ENCODE assay signal across 1 cellular context in the genomic region with DNA sequence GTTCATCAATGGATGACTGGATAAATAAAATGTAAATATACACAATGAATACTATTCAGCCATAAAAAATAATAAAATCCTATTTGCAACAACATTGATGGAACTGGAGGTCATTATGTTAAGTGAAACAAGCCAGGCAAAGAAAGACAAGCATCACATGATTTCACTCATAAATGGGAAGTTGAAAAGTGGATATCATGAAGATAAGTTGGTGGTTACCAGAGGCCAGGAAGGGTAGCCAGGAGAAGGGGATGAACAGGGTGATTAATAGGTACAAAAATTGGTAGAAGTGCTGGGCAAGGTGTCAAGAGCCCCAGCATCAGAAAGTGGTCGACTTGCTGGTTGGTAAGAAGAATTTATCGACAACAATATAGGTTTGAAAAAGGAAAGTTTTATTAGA.
TF ChIP-seq lines count a peak whose summit lies in the region.

No MANE protein-coding gene starts in this region.

TF ChIP-seq in HepG2, 621 proteins besides CTCF, POLR2A, EP300 and RAD21:
- no peak for TF ChIP-seq ZNF225 (CRISPR knock-in tag; IDR thresholded peaks at IDR 0.05)
- TF ChIP-seq SRSF9 (IDR thresholded peaks at IDR 0.05; ENCODE audit: borderline replicate concordance, insufficient read depth, low read depth, low read length, poor library complexity, severe bottlenecking), result no peak
- TF ChIP-seq KAT2B (IDR thresholded peaks at IDR 0.05; ENCODE audit: borderline replicate concordance, low read depth, low read length), result no peak
- TF ChIP-seq ARNT (IDR thresholded peaks at IDR 0.05), result no peak
- TF ChIP-seq, protein P1, sequence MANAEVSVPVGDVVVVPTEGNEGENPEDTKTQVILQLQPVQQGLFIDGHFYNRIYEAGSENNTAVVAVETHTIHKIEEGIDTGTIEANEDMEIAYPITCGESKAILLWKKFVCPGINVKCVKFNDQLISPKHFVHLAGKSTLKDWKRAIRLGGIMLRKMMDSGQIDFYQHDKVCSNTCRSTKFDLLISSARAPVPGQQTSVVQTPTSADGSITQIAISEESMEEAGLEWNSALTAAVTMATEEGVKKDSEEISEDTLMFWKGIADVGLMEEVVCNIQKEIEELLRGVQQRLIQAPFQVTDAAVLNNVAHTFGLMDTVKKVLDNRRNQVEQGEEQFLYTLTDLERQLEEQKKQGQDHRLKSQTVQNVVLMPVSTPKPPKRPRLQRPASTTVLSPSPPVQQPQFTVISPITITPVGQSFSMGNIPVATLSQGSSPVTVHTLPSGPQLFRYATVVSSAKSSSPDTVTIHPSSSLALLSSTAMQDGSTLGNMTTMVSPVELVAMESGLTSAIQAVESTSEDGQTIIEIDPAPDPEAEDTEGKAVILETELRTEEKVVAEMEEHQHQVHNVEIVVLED (CRISPR knock-in tag; IDR thresholded peaks at IDR 0.05; ENCODE audit: borderline replicate concordance), result no peak
- TF ChIP-seq, protein P2, sequence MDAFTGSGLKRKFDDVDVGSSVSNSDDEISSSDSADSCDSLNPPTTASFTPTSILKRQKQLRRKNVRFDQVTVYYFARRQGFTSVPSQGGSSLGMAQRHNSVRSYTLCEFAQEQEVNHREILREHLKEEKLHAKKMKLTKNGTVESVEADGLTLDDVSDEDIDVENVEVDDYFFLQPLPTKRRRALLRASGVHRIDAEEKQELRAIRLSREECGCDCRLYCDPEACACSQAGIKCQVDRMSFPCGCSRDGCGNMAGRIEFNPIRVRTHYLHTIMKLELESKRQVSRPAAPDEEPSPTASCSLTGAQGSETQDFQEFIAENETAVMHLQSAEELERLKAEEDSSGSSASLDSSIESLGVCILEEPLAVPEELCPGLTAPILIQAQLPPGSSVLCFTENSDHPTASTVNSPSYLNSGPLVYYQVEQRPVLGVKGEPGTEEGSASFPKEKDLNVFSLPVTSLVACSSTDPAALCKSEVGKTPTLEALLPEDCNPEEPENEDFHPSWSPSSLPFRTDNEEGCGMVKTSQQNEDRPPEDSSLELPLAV (CRISPR knock-in tag; conservative IDR thresholded peaks at IDR 0.05; ENCODE audit: low read depth), result no peak
- TF ChIP-seq REL (CRISPR knock-in tag; conservative IDR thresholded peaks at IDR 0.05), result no peak
- TF ChIP-seq ZSCAN21 (CRISPR knock-in tag; IDR thresholded peaks at IDR 0.05; ENCODE audit: borderline replicate concordance), result no peak
- TF ChIP-seq, protein P3, sequence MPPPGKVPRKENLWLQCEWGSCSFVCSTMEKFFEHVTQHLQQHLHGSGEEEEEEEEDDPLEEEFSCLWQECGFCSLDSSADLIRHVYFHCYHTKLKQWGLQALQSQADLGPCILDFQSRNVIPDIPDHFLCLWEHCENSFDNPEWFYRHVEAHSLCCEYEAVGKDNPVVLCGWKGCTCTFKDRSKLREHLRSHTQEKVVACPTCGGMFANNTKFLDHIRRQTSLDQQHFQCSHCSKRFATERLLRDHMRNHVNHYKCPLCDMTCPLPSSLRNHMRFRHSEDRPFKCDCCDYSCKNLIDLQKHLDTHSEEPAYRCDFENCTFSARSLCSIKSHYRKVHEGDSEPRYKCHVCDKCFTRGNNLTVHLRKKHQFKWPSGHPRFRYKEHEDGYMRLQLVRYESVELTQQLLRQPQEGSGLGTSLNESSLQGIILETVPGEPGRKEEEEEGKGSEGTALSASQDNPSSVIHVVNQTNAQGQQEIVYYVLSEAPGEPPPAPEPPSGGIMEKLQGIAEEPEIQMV (CRISPR knock-in tag; IDR thresholded peaks at IDR 0.05; ENCODE audit: low read depth), result no peak
